ENCODE assay signal across 7 cellular contexts in genomic region chr4:133151301-133151680, GRCh38. TPM values are rescaled to one million over a fixed set of nuclear protein-coding genes. Genes with fewer than 3 reads are reported as not detected.
DNase-seq lines count a peak whose midpoint lies in the region; ATAC-seq and TF ChIP-seq lines count a peak whose summit lies in the region.

No MANE protein-coding gene starts in this region.

- peaks cover 58% of the 10 kb centered on the region for H3K27me3 Mint-ChIP-seq in T-helper 17 cell

- in situ Hi-C loops in GM13977 (cut with MboI; ENCODE audit: low pct_unique_long_range_greater_than_20kb, low sequenced_read_pairs, unreplicated experiment), result no loop called here

- H3K4me3 Mint-ChIP-seq in T-helper 17 cell, result no peak overlapping the region

- H3K4me1 ChIP-seq in right cardiac atrium (ENCODE audit: control insufficient read depth, insufficient read depth, low read length) (no peaks in the 10 kb centered on the region), skeletal muscle satellite cell (ENCODE audit: control insufficient read depth, insufficient read depth, low read length) (peaks cover 30% of the 10 kb centered on the region)

- no peak for ATAC-seq in right cardiac atrium
- no peak for ATAC-seq in T-helper 17 cell

- DNase-seq in GM13977 (ENCODE audit: low spot score) (peak; percentile 17), SHP77 (lab: John Stamatoyannopoulos, UW) (peak; percentile 39 to 45), right cardiac atrium (peak; percentile 8 to 60 (median 43)), NCI-H187 treated with DMSO at 0.1 percent for 48 hours (lab: John Stamatoyannopoulos, UW) (no peak), T-helper 17 cell (no peak), NOMO-1 treated with DMSO at 0.1 percent for 48 hours (lab: John Stamatoyannopoulos, UW; ENCODE audit: unreplicated experiment) (no peak)

- H3K27me3 ChIP-seq in right cardiac atrium (ENCODE audit: control insufficient read depth, insufficient read depth) (no peaks in the 10 kb centered on the region), skeletal muscle satellite cell (ENCODE audit: control insufficient read depth, insufficient read depth, low read length) (peaks cover 42% of the 10 kb centered on the region)

- peak overlapping the region; percentile 83 for H3K4me2 ChIP-seq in skeletal muscle satellite cell (ENCODE audit: low read length)

- H3K27ac Mint-ChIP-seq in T-helper 17 cell, result no peak overlapping the region

- H3K4me3 ChIP-seq in right cardiac atrium (ENCODE audit: low read length), result peak overlapping the region; percentile 3
- peak overlapping the region; percentile 70 for H3K4me3 ChIP-seq in skeletal muscle satellite cell (ENCODE audit: low read length)

- no peak overlapping the region for H3K9ac ChIP-seq in skeletal muscle satellite cell (ENCODE audit: low read depth, low read length)

- TF ChIP-seq CTCF in GM13977 (IDR thresholded peaks at IDR 0.05; ENCODE audit: extremely low read depth, insufficient read depth, missing control alignments), result no peak

- H3K36me3 Mint-ChIP-seq in T-helper 17 cell (ENCODE audit: low read depth), result peaks cover 4% of the 10 kb centered on the region

- H3K36me3 ChIP-seq in skeletal muscle satellite cell (ENCODE audit: insufficient read depth, low read length), result no peaks in the 10 kb centered on the region

- H3K4me1 Mint-ChIP-seq in T-helper 17 cell, result peaks cover 8% of the 10 kb centered on the region

- 1% methylated on average over 32 of the region's 32 CpGs for WGBS in right cardiac atrium

- no peak overlapping the region for H3K27ac ChIP-seq in right cardiac atrium (ENCODE audit: low read length)

- H3K9me3 ChIP-seq in right cardiac atrium (ENCODE audit: control insufficient read depth, low read length), result no peaks in the 10 kb centered on the region
- no peaks in the 10 kb centered on the region for H3K9me3 ChIP-seq in skeletal muscle satellite cell (replicated peaks; ENCODE audit: low read length)
- no peaks in the 10 kb centered on the region for H3K9me3 ChIP-seq in T-helper 17 cell (ENCODE audit: control insufficient read depth, low read length, poor library complexity, severe bottlenecking)

- intact Hi-C loops in right cardiac atrium (cut with DNase I), result no loop called here

RNA-seq across cellular contexts. Expression of gene PCDH10, which starts 2.2 kb away (rescaled TPM):
- total RNA-seq in right cardiac atrium, result 1 to 10 TPM; 1.1 to 2.7 (median 1.4) TPM
- 0.63 TPM for polyA plus RNA-seq in right cardiac atrium
- under 0.01 TPM in 1 of 2 replicates, not detected in the other for total RNA-seq in skeletal muscle satellite cell (2012; rRNA removed)
- total RNA-seq in T-helper 17 cell, result not detected

Comparison
In these comparisons a context has a peak if more than half of its experiments do, and no peak if none do; other contexts are left out.
1. DNase-seq: peak in GM13977 (single experiment), SHP77 (2 of 2) and right cardiac atrium (3 of 3); none in NCI-H187 treated with DMSO at 0.1 percent for 48 hours (single experiment), T-helper 17 cell (0 of 3) and NOMO-1 treated with DMSO at 0.1 percent for 48 hours (single experiment).